Comparison of ENCODE assay signal across 1 cellular context in the genomic region with DNA sequence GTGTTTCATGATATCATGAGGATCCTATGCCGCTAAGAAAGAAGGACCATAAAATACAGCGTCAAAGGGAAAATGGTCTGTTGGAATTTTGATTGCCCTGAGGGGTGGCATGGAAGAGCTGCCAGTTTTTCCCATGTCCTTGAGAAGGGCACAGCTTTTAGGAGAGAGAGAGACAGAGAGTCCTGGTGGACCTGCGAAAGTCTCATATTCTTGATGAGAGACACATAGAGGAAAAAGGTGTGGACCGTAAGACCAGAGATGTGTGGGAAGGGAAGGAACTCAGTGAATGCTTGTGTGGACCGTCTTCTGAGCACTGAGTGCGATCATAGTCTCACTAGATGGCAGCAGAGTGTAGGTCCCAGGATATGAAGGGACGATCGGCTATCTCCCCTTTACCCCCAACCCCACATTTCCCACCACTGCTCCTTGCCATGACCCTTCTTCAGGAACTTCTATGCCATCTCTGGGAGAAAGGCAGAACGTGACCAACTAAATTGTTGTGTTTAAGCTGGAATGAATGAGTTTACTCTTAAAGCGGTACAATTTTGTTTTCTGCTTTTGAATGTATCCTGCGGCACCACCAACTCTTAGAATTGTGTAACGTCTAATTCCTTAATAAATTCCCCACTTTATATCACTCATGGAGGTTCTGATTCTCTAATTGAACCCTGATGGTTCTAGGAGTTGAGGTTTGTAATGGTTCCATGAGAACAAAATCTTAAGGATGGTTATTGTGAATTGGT.
TF ChIP-seq lines count a peak whose summit lies in the region.

No MANE protein-coding gene starts in this region.

TF ChIP-seq in Ishikawa, 13 proteins besides CTCF, POLR2A, EP300 and RAD21 (continued from another document):
- TF ChIP-seq FOXM1 (IDR thresholded peaks at IDR 0.05; ENCODE audit: borderline replicate concordance, low read depth) (no peak), MAX (IDR thresholded peaks at IDR 0.05) (no peak), USF1 (IDR thresholded peaks at IDR 0.05) (no peak)
